Comparison of ENCODE assay signal across 15 cellular contexts in genomic region chr3:98565237-98565643, GRCh38. TPM values are rescaled to one million over a fixed set of nuclear protein-coding genes. Genes with fewer than 3 reads are reported as not detected.
A peak's percentile ranks its signal among the peaks of the same experiment; 100 is the strongest.
DNase-seq lines count a peak whose midpoint lies in the region; ATAC-seq, FAIRE-seq and TF ChIP-seq lines count a peak whose summit lies in the region.
"Had no signal": no experiment of that assay in that cellular context is flagged by ENCODE, and none has a peak within 500 bp of the region (broad histone marks: within the 10 kb centered on the region; RNA-seq: fewer than 3 reads in every experiment).

No MANE protein-coding gene starts in this region.

- H3K27me3 Mint-ChIP-seq in activated T-cell treated with anti-CD3 and anti-CD28 coated beads, Interleukin-2, amount 50 U/mL, for 72 hours (ENCODE audit: low read depth) = no peaks in the 10 kb centered on the region
- H3K27me3 Mint-ChIP-seq in activated naive CD8-positive, alpha-beta T cell = no peaks in the 10 kb centered on the region

- TF ChIP-seq EP300 in SK-N-SH (IDR thresholded peaks at IDR 0.05; ENCODE audit: borderline replicate concordance in 1 of 2, low read depth in 1 of 2, low read length in 1 of 2) = no peak

- H3K4me3 Mint-ChIP-seq in activated T-cell treated with anti-CD3 and anti-CD28 coated beads, Interleukin-2, amount 50 U/mL, for 72 hours = peak overlapping the region; percentile 44 to 72
- H3K4me3 Mint-ChIP-seq in activated naive CD8-positive, alpha-beta T cell = peak overlapping the region; percentile 33
- H3K4me3 Mint-ChIP-seq: H9, neural crest cell had no signal

- H3K4me1 Mint-ChIP-seq in activated T-cell treated with anti-CD3 and anti-CD28 coated beads, Interleukin-2, amount 50 U/mL, for 72 hours (ENCODE audit: low read depth) = peaks cover 83% of the 10 kb centered on the region
- H3K4me1 Mint-ChIP-seq in activated naive CD8-positive, alpha-beta T cell (ENCODE audit: low read depth) = peaks cover 78% of the 10 kb centered on the region
- H3K4me1 Mint-ChIP-seq: neural crest cell had no signal

- no peaks in the 10 kb centered on the region for H4K20me1 ChIP-seq in SK-N-SH (ENCODE audit: insufficient read depth)

- H3K27ac ChIP-seq in SK-N-SH (ENCODE audit: low read depth in 2 of 2, low read length in 1 of 2) = no peak overlapping the region
- H3K27ac ChIP-seq: coronary artery had no signal

- peaks cover 0 to 6% of the 10 kb centered on the region in 2 donors for H3K9me3 Mint-ChIP-seq in activated T-cell treated with anti-CD3 and anti-CD28 coated beads, Interleukin-2, amount 50 U/mL, for 72 hours
- H3K9me3 Mint-ChIP-seq in activated naive CD8-positive, alpha-beta T cell (ENCODE audit: low read depth) = no peaks in the 10 kb centered on the region
- H3K9me3 Mint-ChIP-seq: H9, neural crest cell had no signal

- H3K4me1 ChIP-seq in SK-N-SH (ENCODE audit: control insufficient read depth in 1 of 2, insufficient read depth in 2 of 2, low read depth in 1 of 2, low read length in 1 of 2) = no peaks in the 10 kb centered on the region

- no peak for DNase-seq in activated T-cell treated with anti-CD3 and anti-CD28 coated beads, Interleukin-2, amount 50 U/mL, for 72 hours
- DNase-seq in activated T-cell treated with anti-CD3 and anti-CD28 coated beads for 4 hours (no peak), GM19239 (ENCODE audit: insufficient read length, low spot score) (no peak), SK-N-SH (no peak), NCI-H2081 treated with DMSO at 0.1 percent for 48 hours (lab: John Stamatoyannopoulos, UW) (no peak)
- DNase-seq in stimulated activated naive CD8-positive, alpha-beta T cell treated with anti-CD3 and anti-CD28 coated beads, Interleukin-15, Interleukin-2, amounts not matched to agents 100 U/mL and 50 U/mL, for 24 hours = no peak
- DNase-seq: H9, NCI-H226, small intestine had no signal

- peaks cover 3 to 7% of the 10 kb centered on the region in 2 donors for H3K36me3 Mint-ChIP-seq in activated T-cell treated with anti-CD3 and anti-CD28 coated beads, Interleukin-2, amount 50 U/mL, for 72 hours (ENCODE audit: insufficient read depth in 2 of 2)
- H3K36me3 Mint-ChIP-seq in activated naive CD8-positive, alpha-beta T cell = peaks cover 6% of the 10 kb centered on the region

- no peak for TF ChIP-seq CTCF in SK-N-SH (IDR thresholded peaks at IDR 0.05)

- FAIRE-seq in GM19239 (lab: Jason Lieb, UNC) = no peak
- FAIRE-seq: small intestine had no signal

- peak; percentile 59 to 62 for ATAC-seq in activated T-cell treated with anti-CD3 and anti-CD28 coated beads, Interleukin-2, amount 50 U/mL, for 72 hours (replicated peaks in 1 of 2)
- ATAC-seq in HG02885 (IDR thresholded peaks at IDR 0.05; ENCODE audit: poor library complexity, unreplicated experiment) = peak; percentile 20
- peak; percentile 67 for ATAC-seq in stimulated activated naive CD8-positive, alpha-beta T cell treated with anti-CD3 and anti-CD28 coated beads, Interleukin-15, Interleukin-2, amounts not matched to agents 100 U/mL and 50 U/mL, for 24 hours
- ATAC-seq: Right ventricle myocardium inferior had no signal

- no peak overlapping the region for H2AFZ ChIP-seq in SK-N-SH (ENCODE audit: low read depth)

- no peaks in the 10 kb centered on the region for H3K79me2 ChIP-seq in SK-N-SH (ENCODE audit: insufficient read depth)

- H3K27me3 ChIP-seq in SK-N-SH (ENCODE audit: insufficient read depth) = peaks cover 5% of the 10 kb centered on the region; the same call in 1 of the 2 replicates

- no peaks in the 10 kb centered on the region for H3K36me3 ChIP-seq in SK-N-SH (replicated peaks in 1 of 2; ENCODE audit: control insufficient read depth in 1 of 2, insufficient read depth in 2 of 2, low read length in 1 of 2)

- no peaks in the 10 kb centered on the region for H3F3A ChIP-seq in SK-N-SH (replicated peaks; ENCODE audit: insufficient read depth)

- no peak for TF ChIP-seq RAD21 in SK-N-SH (IDR thresholded peaks at IDR 0.05; ENCODE audit: low read length)

- no peak overlapping the region for H3K4me2 ChIP-seq in SK-N-SH

- H3K4me3 ChIP-seq in SK-N-SH (ENCODE audit: low read depth in 2 of 2, low read length in 1 of 2) = no peak overlapping the region
- H3K4me3 ChIP-seq: coronary artery had no signal

- POLR2A ChIA-PET in SK-N-SH (lab: Yijun Ruan, JAX) = no interaction called here

- no peak overlapping the region for H3K9ac ChIP-seq in SK-N-SH

- peak overlapping the region; percentile 85 for H3K27ac Mint-ChIP-seq in activated T-cell treated with anti-CD3 and anti-CD28 coated beads, Interleukin-2, amount 50 U/mL, for 72 hours
- peak overlapping the region; percentile 95 for H3K27ac Mint-ChIP-seq in activated naive CD8-positive, alpha-beta T cell
- H3K27ac Mint-ChIP-seq: H9 had no signal

- CTCF ChIA-PET in SK-N-SH (lab: Yijun Ruan, JAX) = interaction anchor here (0.6 to 1.2 kb wide), 2 partner anchors 9 to 27 kb away, joined by 3 to 4 read pairs; no protein-coding TSS in a partner anchor

- H3K9me2 ChIP-seq in SK-N-SH = no peaks in the 10 kb centered on the region

- H3K9me3 ChIP-seq in SK-N-SH = no peaks in the 10 kb centered on the region

- WGBS in SK-N-SH (ENCODE audit: low lambda C conversion rate) = 38% methylated on average over 3 of the region's 3 CpGs

TF ChIP-seq in SK-N-SH, 30 proteins besides CTCF, POLR2A, EP300 and RAD21 (continues in another document):
- TF ChIP-seq, protein P1, sequence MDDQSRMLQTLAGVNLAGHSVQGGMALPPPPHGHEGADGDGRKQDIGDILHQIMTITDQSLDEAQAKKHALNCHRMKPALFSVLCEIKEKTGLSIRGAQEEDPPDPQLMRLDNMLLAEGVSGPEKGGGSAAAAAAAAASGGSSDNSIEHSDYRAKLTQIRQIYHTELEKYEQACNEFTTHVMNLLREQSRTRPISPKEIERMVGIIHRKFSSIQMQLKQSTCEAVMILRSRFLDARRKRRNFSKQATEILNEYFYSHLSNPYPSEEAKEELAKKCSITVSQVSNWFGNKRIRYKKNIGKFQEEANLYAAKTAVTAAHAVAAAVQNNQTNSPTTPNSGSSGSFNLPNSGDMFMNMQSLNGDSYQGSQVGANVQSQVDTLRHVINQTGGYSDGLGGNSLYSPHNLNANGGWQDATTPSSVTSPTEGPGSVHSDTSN (IDR thresholded peaks at IDR 0.05) = no peak
- TF ChIP-seq RXRA (IDR thresholded peaks at IDR 0.05; ENCODE audit: borderline replicate concordance, low read depth) (no peak), JUND (IDR thresholded peaks at IDR 0.05) (no peak), REST (IDR thresholded peaks at IDR 0.05; ENCODE audit: low read depth, low read length) (no peak), IRF3 (IDR thresholded peaks at IDR 0.05; ENCODE audit: low read depth, low read length) (no peak), RCOR1 (IDR thresholded peaks at IDR 0.05; ENCODE audit: low read length) (no peak), GATA2 (CRISPR knock-in tag; IDR thresholded peaks at IDR 0.05) (no peak), ELF1 (IDR thresholded peaks at IDR 0.05) (no peak), CHD2 (IDR thresholded peaks at IDR 0.05; ENCODE audit: low read length, partially characterized antibody) (no peak), NFIC (IDR thresholded peaks at IDR 0.05; ENCODE audit: borderline replicate concordance) (no peak), GABPA (IDR thresholded peaks at IDR 0.05; ENCODE audit: low read depth) (no peak)

RNA-seq across cellular contexts. Expression of gene CPOX, which starts 28.2 kb away (rescaled TPM):
- total RNA-seq in activated T-cell treated with anti-CD3 and anti-CD28 coated beads, Interleukin-2, amount 50 U/mL, for 72 hours = 10 to 100 TPM; 36.5 to 36.7 TPM
- polyA plus RNA-seq in SK-N-SH (2012; rRNA removed) = 36.7 and 37.2 TPM in 2 replicates
- polyA plus RNA-seq in SK-N-SH (2012; cell fraction: cytosol; rRNA removed) = 30.1 and 30.5 TPM in 2 replicates
- 66.4 and 110 TPM in 2 replicates for polyA plus RNA-seq in SK-N-SH (2012; cell fraction: nucleus; rRNA removed)

RNA-seq across cellular contexts. Expression of gene GPR15, which starts 33.5 kb away (rescaled TPM):
- total RNA-seq in activated T-cell treated with anti-CD3 and anti-CD28 coated beads, Interleukin-2, amount 50 U/mL, for 72 hours = 10 to 100 TPM in 1 of 2 donors, 1 to 10 TPM in 1; 4.6 to 24.0 TPM
- not detected in 2 replicates for polyA plus RNA-seq in SK-N-SH (2012; rRNA removed)
- polyA plus RNA-seq in SK-N-SH (2012; cell fraction: cytosol; rRNA removed) = not detected in 2 replicates
- polyA plus RNA-seq in SK-N-SH (2012; cell fraction: nucleus; rRNA removed) = not detected in 2 replicates
- total RNA-seq: H9, neural crest cell, Right ventricle myocardium inferior, urinary bladder had no signal

RNA-seq across cellular contexts. Expression of gene CLDND1, which starts 42.5 kb away (rescaled TPM):
- 100 to 1,000 TPM; 284 to 361 TPM for total RNA-seq in activated T-cell treated with anti-CD3 and anti-CD28 coated beads, Interleukin-2, amount 50 U/mL, for 72 hours
- polyA plus RNA-seq in SK-N-SH (2012; rRNA removed) = 110 and 165 TPM in 2 replicates
- 133 and 134 TPM in 2 replicates for polyA plus RNA-seq in SK-N-SH (2012; cell fraction: cytosol; rRNA removed)
- 59.9 and 139 TPM in 2 replicates for polyA plus RNA-seq in SK-N-SH (2012; cell fraction: nucleus; rRNA removed)
